In the genomic region with DNA sequence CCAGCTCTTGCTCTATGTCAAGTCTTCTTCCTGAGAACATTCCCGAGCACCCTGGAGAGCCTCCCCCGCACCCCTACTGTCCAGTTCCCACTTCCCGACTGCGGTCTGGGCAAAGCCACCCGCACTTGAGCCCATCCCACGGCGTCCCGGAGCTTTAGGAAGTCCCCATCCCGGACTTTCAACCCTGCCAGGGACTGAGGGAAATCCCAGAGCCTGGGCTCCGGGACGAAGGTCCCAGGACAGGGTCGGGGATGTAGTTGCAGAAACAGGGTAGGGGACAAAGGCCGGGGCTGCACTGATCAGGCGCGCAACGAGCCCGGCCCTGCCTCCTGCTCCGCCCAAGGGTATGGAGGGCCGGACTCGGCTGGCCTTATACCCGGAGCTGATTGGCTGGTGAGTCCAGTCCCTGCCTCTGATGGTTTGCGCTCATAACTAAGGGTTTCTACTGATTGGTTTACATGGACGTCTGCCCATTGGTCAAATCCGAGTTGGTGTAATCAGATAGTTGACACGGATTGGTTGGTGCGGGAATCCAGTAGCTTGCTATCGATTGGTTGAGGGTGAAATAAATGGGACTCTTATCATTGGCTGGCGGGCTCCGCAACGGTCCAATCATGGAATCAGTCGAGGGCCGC, we compare ENCODE assay signal across 1 cellular context.
A peak's percentile ranks its signal among the peaks of the same experiment; 100 is the strongest.
TF ChIP-seq lines count a peak whose summit lies in the region.

No MANE protein-coding gene starts in this region.

TF ChIP-seq in HepG2, 621 proteins besides CTCF, POLR2A, EP300 and RAD21 (continued from another document and continues in another):
- TF ChIP-seq MAFF (IDR thresholded peaks at IDR 0.05; ENCODE audit: low read depth, low read length) (no peak), ZNF569 (CRISPR knock-in tag; IDR thresholded peaks at IDR 0.05; ENCODE audit: borderline replicate concordance) (no peak), ZNF678 (CRISPR knock-in tag; IDR thresholded peaks at IDR 0.05) (no peak), EZH2 (conservative IDR thresholded peaks at IDR 0.05; ENCODE audit: low read depth, low read length) (no peak), MTF2 (CRISPR knock-in tag; IDR thresholded peaks at IDR 0.05; ENCODE audit: borderline replicate concordance) (no peak), REL (CRISPR knock-in tag; conservative IDR thresholded peaks at IDR 0.05) (no peak), UBTF (CRISPR knock-in tag; IDR thresholded peaks at IDR 0.05) (peak; percentile 92), KDM6A (CRISPR knock-in tag; IDR thresholded peaks at IDR 0.05; ENCODE audit: low read depth) (peak; percentile 82), KDM3A (CRISPR knock-in tag; IDR thresholded peaks at IDR 0.05; ENCODE audit: low read depth) (peak; percentile 90), NCOA2 (CRISPR knock-in tag; IDR thresholded peaks at IDR 0.05) (peak; percentile 53; the same call in 1 of the 2 replicates), ZNF414 (CRISPR knock-in tag; IDR thresholded peaks at IDR 0.05) (no peak), MEIS1 (CRISPR knock-in tag; IDR thresholded peaks at IDR 0.05; ENCODE audit: borderline replicate concordance) (no peak; the same call in 1 of the 2 replicates), SP2 (CRISPR knock-in tag; IDR thresholded peaks at IDR 0.05) (peak; percentile 79), ZNF546 (CRISPR knock-in tag; conservative IDR thresholded peaks at IDR 0.05) (no peak), RBM22 (optimal IDR thresholded peaks at IDR 0.05; ENCODE audit: low read length) (peak; percentile 31), ZSCAN12 (CRISPR knock-in tag; IDR thresholded peaks at IDR 0.05) (no peak), STAG1 (CRISPR knock-in tag; IDR thresholded peaks at IDR 0.05) (no peak), ZNF773 (CRISPR knock-in tag; IDR thresholded peaks at IDR 0.05; ENCODE audit: borderline replicate concordance) (no peak), AGO1 (IDR thresholded peaks at IDR 0.05; ENCODE audit: low read depth, low read length, poor library complexity, severe bottlenecking) (no peak), ATRX (CRISPR knock-in tag; IDR thresholded peaks at IDR 0.05; ENCODE audit: borderline replicate concordance) (no peak), GLMP (CRISPR knock-in tag; IDR thresholded peaks at IDR 0.05; ENCODE audit: borderline replicate concordance) (no peak), KMT2B (CRISPR knock-in tag; IDR thresholded peaks at IDR 0.05) (0 out of 2 replicates have a peak, but pooled peaks have one; percentile 30), THYN1 (CRISPR knock-in tag; IDR thresholded peaks at IDR 0.05; ENCODE audit: borderline replicate concordance, low read depth) (no peak), ZBTB42 (CRISPR knock-in tag; IDR thresholded peaks at IDR 0.05) (no peak), ZNF501 (CRISPR knock-in tag; IDR thresholded peaks at IDR 0.05) (peak; percentile 67; the same call in 1 of the 2 replicates), SRF (IDR thresholded peaks at IDR 0.05; ENCODE audit: low read depth, low read length) (no peak), SRSF1 (optimal IDR thresholded peaks at IDR 0.05; ENCODE audit: low read depth, low read length) (no peak), MAZ (IDR thresholded peaks at IDR 0.05; ENCODE audit: borderline replicate concordance, low read depth, low read length) (0 out of 2 replicates have a peak, but pooled peaks have one; percentile 20), MAZ (CRISPR knock-in tag; IDR thresholded peaks at IDR 0.05; ENCODE audit: low read depth) (peak; percentile 22; the same call in 1 of the 2 replicates), KLF15 (CRISPR knock-in tag; IDR thresholded peaks at IDR 0.05; ENCODE audit: borderline replicate concordance) (no peak), DMTF1 (CRISPR knock-in tag; IDR thresholded peaks at IDR 0.05) (no peak), FOXK2 (IDR thresholded peaks at IDR 0.05) (no peak), MZF1 (CRISPR knock-in tag; IDR thresholded peaks at IDR 0.05; ENCODE audit: borderline replicate concordance) (no peak)
- TF ChIP-seq, protein P1, sequence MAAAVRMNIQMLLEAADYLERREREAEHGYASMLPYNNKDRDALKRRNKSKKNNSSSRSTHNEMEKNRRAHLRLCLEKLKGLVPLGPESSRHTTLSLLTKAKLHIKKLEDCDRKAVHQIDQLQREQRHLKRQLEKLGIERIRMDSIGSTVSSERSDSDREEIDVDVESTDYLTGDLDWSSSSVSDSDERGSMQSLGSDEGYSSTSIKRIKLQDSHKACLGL (CRISPR knock-in tag; IDR thresholded peaks at IDR 0.05), result no peak
- TF ChIP-seq, protein P2, sequence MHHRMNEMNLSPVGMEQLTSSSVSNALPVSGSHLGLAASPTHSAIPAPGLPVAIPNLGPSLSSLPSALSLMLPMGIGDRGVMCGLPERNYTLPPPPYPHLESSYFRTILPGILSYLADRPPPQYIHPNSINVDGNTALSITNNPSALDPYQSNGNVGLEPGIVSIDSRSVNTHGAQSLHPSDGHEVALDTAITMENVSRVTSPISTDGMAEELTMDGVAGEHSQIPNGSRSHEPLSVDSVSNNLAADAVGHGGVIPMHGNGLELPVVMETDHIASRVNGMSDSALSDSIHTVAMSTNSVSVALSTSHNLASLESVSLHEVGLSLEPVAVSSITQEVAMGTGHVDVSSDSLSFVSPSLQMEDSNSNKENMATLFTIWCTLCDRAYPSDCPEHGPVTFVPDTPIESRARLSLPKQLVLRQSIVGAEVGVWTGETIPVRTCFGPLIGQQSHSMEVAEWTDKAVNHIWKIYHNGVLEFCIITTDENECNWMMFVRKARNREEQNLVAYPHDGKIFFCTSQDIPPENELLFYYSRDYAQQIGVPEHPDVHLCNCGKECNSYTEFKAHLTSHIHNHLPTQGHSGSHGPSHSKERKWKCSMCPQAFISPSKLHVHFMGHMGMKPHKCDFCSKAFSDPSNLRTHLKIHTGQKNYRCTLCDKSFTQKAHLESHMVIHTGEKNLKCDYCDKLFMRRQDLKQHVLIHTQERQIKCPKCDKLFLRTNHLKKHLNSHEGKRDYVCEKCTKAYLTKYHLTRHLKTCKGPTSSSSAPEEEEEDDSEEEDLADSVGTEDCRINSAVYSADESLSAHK (CRISPR knock-in tag; IDR thresholded peaks at IDR 0.05; ENCODE audit: borderline replicate concordance), result no peak
- TF ChIP-seq, protein P3, sequence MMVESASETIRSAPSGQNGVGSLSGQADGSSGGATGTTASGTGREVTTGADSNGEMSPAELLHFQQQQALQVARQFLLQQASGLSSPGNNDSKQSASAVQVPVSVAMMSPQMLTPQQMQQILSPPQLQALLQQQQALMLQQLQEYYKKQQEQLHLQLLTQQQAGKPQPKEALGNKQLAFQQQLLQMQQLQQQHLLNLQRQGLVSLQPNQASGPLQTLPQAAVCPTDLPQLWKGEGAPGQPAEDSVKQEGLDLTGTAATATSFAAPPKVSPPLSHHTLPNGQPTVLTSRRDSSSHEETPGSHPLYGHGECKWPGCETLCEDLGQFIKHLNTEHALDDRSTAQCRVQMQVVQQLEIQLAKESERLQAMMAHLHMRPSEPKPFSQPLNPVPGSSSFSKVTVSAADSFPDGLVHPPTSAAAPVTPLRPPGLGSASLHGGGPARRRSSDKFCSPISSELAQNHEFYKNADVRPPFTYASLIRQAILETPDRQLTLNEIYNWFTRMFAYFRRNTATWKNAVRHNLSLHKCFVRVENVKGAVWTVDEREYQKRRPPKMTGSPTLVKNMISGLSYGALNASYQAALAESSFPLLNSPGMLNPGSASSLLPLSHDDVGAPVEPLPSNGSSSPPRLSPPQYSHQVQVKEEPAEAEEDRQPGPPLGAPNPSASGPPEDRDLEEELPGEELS (CRISPR knock-in tag; IDR thresholded peaks at IDR 0.05), result peak; percentile 50; the same call in 1 of the 2 replicates
- TF ChIP-seq, protein P4, sequence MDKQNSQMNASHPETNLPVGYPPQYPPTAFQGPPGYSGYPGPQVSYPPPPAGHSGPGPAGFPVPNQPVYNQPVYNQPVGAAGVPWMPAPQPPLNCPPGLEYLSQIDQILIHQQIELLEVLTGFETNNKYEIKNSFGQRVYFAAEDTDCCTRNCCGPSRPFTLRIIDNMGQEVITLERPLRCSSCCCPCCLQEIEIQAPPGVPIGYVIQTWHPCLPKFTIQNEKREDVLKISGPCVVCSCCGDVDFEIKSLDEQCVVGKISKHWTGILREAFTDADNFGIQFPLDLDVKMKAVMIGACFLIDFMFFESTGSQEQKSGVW (CRISPR knock-in tag; IDR thresholded peaks at IDR 0.05; ENCODE audit: borderline replicate concordance), result no peak; the same call in 1 of the 2 replicates
- TF ChIP-seq, protein P5, sequence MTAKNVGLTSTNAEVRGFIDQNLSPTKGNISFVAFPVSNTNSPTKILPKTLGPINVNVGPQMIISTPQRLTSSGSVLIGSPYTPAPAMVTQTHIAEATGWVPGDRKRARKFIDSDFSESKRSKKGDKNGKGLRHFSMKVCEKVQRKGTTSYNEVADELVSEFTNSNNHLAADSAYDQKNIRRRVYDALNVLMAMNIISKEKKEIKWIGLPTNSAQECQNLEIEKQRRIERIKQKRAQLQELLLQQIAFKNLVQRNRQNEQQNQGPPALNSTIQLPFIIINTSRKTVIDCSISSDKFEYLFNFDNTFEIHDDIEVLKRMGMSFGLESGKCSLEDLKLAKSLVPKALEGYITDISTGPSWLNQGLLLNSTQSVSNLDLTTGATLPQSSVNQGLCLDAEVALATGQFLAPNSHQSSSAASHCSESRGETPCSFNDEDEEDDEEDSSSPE (CRISPR knock-in tag; IDR thresholded peaks at IDR 0.05), result no peak
- TF ChIP-seq, protein P6, sequence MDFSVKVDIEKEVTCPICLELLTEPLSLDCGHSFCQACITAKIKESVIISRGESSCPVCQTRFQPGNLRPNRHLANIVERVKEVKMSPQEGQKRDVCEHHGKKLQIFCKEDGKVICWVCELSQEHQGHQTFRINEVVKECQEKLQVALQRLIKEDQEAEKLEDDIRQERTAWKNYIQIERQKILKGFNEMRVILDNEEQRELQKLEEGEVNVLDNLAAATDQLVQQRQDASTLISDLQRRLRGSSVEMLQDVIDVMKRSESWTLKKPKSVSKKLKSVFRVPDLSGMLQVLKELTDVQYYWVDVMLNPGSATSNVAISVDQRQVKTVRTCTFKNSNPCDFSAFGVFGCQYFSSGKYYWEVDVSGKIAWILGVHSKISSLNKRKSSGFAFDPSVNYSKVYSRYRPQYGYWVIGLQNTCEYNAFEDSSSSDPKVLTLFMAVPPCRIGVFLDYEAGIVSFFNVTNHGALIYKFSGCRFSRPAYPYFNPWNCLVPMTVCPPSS (IDR thresholded peaks at IDR 0.05), result no peak
- TF ChIP-seq, protein P7, sequence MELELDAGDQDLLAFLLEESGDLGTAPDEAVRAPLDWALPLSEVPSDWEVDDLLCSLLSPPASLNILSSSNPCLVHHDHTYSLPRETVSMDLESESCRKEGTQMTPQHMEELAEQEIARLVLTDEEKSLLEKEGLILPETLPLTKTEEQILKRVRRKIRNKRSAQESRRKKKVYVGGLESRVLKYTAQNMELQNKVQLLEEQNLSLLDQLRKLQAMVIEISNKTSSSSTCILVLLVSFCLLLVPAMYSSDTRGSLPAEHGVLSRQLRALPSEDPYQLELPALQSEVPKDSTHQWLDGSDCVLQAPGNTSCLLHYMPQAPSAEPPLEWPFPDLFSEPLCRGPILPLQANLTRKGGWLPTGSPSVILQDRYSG (CRISPR knock-in tag; IDR thresholded peaks at IDR 0.05), result no peak
- TF ChIP-seq, protein P8, sequence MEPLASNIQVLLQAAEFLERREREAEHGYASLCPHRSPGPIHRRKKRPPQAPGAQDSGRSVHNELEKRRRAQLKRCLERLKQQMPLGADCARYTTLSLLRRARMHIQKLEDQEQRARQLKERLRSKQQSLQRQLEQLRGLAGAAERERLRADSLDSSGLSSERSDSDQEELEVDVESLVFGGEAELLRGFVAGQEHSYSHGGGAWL (CRISPR knock-in tag; IDR thresholded peaks at IDR 0.05), result no peak
